ENCODE assay signal across 1 cellular context in the genomic region with DNA sequence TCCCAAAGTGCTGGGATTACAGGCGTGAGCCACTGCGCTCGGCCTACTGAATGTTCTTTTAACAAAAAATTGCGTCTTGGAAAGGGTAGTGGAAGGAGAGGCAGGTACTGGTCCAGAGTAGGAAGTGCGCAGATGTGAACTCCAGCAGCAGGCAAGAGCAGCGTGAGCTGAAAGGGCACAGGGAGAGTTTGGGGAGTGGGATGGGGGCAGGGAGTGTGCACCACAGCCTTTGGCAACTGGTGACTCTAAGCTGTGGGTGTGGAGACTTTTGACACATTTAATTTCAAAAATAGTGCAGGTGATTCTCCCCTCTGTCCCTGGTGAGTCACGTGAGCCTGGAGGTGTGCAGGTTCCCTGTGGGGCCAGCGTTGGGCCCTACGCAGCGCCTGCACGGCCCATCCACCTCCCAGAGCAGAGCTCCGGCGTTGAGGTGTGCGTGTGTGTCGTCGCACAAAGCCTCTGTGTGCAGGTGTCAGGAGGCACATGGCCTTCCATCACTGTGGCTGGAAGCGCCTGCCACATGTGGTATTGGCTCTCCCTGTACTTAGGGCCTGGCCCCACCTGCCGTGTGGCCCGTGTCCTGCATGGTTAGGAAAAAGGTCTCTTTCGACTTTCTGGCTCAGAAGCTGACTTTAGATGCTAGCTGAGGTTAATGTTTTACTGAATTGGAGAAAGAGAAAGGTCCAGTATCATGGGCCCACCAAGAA.
TF ChIP-seq lines count a peak whose summit lies in the region.

No MANE protein-coding gene starts in this region.

TF ChIP-seq in K562, 482 proteins besides CTCF, POLR2A, EP300 and RAD21:
- TF ChIP-seq, protein P1, sequence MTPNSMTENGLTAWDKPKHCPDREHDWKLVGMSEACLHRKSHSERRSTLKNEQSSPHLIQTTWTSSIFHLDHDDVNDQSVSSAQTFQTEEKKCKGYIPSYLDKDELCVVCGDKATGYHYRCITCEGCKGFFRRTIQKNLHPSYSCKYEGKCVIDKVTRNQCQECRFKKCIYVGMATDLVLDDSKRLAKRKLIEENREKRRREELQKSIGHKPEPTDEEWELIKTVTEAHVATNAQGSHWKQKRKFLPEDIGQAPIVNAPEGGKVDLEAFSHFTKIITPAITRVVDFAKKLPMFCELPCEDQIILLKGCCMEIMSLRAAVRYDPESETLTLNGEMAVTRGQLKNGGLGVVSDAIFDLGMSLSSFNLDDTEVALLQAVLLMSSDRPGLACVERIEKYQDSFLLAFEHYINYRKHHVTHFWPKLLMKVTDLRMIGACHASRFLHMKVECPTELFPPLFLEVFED (CRISPR knock-in tag; conservative IDR thresholded peaks at IDR 0.05) = 0 out of 2 replicates have a peak, but pooled peaks have one; percentile 58
- TF ChIP-seq RBFOX2 (IDR thresholded peaks at IDR 0.05; ENCODE audit: low read depth, low read length) = peak; percentile 69
- no peak for TF ChIP-seq DACH1 (IDR thresholded peaks at IDR 0.05; ENCODE audit: partially characterized antibody)
- TF ChIP-seq RBM22 (IDR thresholded peaks at IDR 0.05; ENCODE audit: low read depth, low read length, poor library complexity, severe bottlenecking) = peak; percentile 54
- TF ChIP-seq ZNF395 (CRISPR knock-in tag; IDR thresholded peaks at IDR 0.05) = no peak
- TF ChIP-seq PREB (CRISPR knock-in tag; IDR thresholded peaks at IDR 0.05) = no peak
- peak; percentile 27; the same call in 1 of the 2 replicates for TF ChIP-seq MAX (CRISPR knock-in tag; IDR thresholded peaks at IDR 0.05)
- 0 out of 6 replicates have a peak, but pooled peaks of 1 of the 3 experiments have one; percentile 15 for TF ChIP-seq ZBTB11 (CRISPR knock-in tag; IDR thresholded peaks at IDR 0.05)
- TF ChIP-seq SUPT5H (IDR thresholded peaks at IDR 0.05) = peak; percentile 33; the same call in 1 of the 2 replicates
- TF ChIP-seq POLR2G (IDR thresholded peaks at IDR 0.05; ENCODE audit: low read depth, low read length) = peak; percentile 72
